Comparison of ENCODE assay signal across 23 cellular contexts in genomic region chr7:157795199-157795598, GRCh38.
DNase-seq lines count a peak whose midpoint lies in the region; ATAC-seq and TF ChIP-seq lines count a peak whose summit lies in the region.
"Had no signal": no experiment of that assay in that cellular context is flagged by ENCODE, and none has a peak within 500 bp of the region (broad histone marks: within the 10 kb centered on the region; RNA-seq: fewer than 3 reads in every experiment).

No MANE protein-coding gene starts in this region.

- no peaks in the 10 kb centered on the region for H3K36me3 Mint-ChIP-seq in neural progenitor cell

- peaks cover 6% of the 10 kb centered on the region for H3K9me3 Mint-ChIP-seq in neural progenitor cell
- H3K9me3 Mint-ChIP-seq: T-helper 1 cell treated with Interleukin-12 subunit alpha and Interleukin-12 subunit beta and Interleukin-4 antibody, amounts not matched to agents 30 μg/mL and 1 μg/mL, for 36 hours had no signal

- H3K4me1 Mint-ChIP-seq in neural progenitor cell: peaks cover 33% of the 10 kb centered on the region

- no peak overlapping the region for H3K4me3 ChIP-seq in neural progenitor cell
- H3K4me3 ChIP-seq: Peyer's patch, SJSA1 had no signal

- no peaks in the 10 kb centered on the region for H3K36me3 ChIP-seq in neural progenitor cell
- H3K36me3 ChIP-seq: Peyer's patch, SJSA1 had no signal

- ATAC-seq in HG03439 (IDR thresholded peaks at IDR 0.05; ENCODE audit: unreplicated experiment): no peak
- ATAC-seq: HepG2 had no signal

- no peaks in the 10 kb centered on the region for H3K79me2 ChIP-seq in neural progenitor cell (ENCODE audit: low read depth)

- peak overlapping the region; percentile 64 for H3K27ac Mint-ChIP-seq in neural progenitor cell
- H3K27ac Mint-ChIP-seq: T-helper 1 cell treated with Interleukin-12 subunit alpha and Interleukin-12 subunit beta and Interleukin-4 antibody, amounts not matched to agents 30 μg/mL and 1 μg/mL, for 36 hours had no signal

- no peaks in the 10 kb centered on the region for H3K27me3 ChIP-seq in neural progenitor cell
- H3K27me3 ChIP-seq: Peyer's patch, SJSA1 had no signal

- no peak overlapping the region for H2AFZ ChIP-seq in neural progenitor cell (replicated peaks)

- DNase-seq in DMS153 treated with DMSO at 0.1 percent for 48 hours (lab: John Stamatoyannopoulos, UW; ENCODE audit: unreplicated experiment): peak; percentile 70
- no peak for DNase-seq in DMS153 (lab: John Stamatoyannopoulos, UW)
- peak; percentile 46 for DNase-seq in COLO668 (lab: John Stamatoyannopoulos, UW; ENCODE audit: unreplicated experiment)
- peak; percentile 25 for DNase-seq in NCI-H69 (lab: John Stamatoyannopoulos, UW)
- DNase-seq in neural progenitor cell (ENCODE audit: low spot score): no peak
- no peak for DNase-seq in GF-D8 (lab: John Stamatoyannopoulos, UW)
- DNase-seq in iPS-NIHi7 (ENCODE audit: extremely low spot score): no peak
- DNase-seq: AML-193, Caco-2, DMS53, EL, GOT3, KBM-7, NCI-H1105 treated with DMSO at 0.1 percent for 48 hours, NCI-H2029 treated with DMSO at 0.1 percent for 48 hours, NCI-H2227 treated with DMSO at 0.1 percent for 48 hours, NCI-H526 treated with DMSO at 0.1 percent for 48 hours, Peyer's patch had no signal

- H3K27me3 Mint-ChIP-seq in neural progenitor cell (ENCODE audit: insufficient read depth, low read depth): peaks cover 15% of the 10 kb centered on the region

- no peaks in the 10 kb centered on the region for H4K20me1 ChIP-seq in neural progenitor cell (ENCODE audit: low read depth)

- TF ChIP-seq CTCF in neural progenitor cell (IDR thresholded peaks at IDR 0.05): no peak

- no peaks in the 10 kb centered on the region for H3K9me3 ChIP-seq in neural progenitor cell (ENCODE audit: low read depth)
- H3K9me3 ChIP-seq: Caco-2, Peyer's patch had no signal

- H3K4me1 ChIP-seq in neural progenitor cell: peaks cover 10% of the 10 kb centered on the region
- H3K4me1 ChIP-seq: Caco-2, Peyer's patch, SJSA1 had no signal

- H3K4me3 Mint-ChIP-seq in neural progenitor cell: no peak overlapping the region
- H3K4me3 Mint-ChIP-seq: T-helper 1 cell treated with Interleukin-12 subunit alpha and Interleukin-12 subunit beta and Interleukin-4 antibody, amounts not matched to agents 30 μg/mL and 1 μg/mL, for 36 hours had no signal

- no peak overlapping the region for H3K4me2 ChIP-seq in neural progenitor cell

- peaks cover 7% of the 10 kb centered on the region for H3F3A ChIP-seq in neural progenitor cell (ENCODE audit: low read depth)

- no peak overlapping the region for H3K9ac ChIP-seq in neural progenitor cell

- H3K27ac ChIP-seq in neural progenitor cell: no peak overlapping the region
- H3K27ac ChIP-seq: 22Rv1, Peyer's patch, SJSA1 had no signal

Comparison
In these comparisons a context has a peak if more than half of its experiments do, and no peak if none do; other contexts are left out.
1. DNase-seq: peak in DMS153 treated with DMSO at 0.1 percent for 48 hours (single experiment), COLO668 (single experiment) and NCI-H69 (single experiment); none in DMS153 (single experiment), neural progenitor cell (single experiment), GF-D8 (single experiment) and iPS-NIHi7 (single experiment).